In genomic region chr16:491225-491919, GRCh38 we compare ENCODE assay signal across 1 cellular context.
TF ChIP-seq lines count a peak whose summit lies in the region.

No MANE protein-coding gene starts in this region.

TF ChIP-seq in HepG2, 621 proteins besides CTCF, POLR2A, EP300 and RAD21:
- TF ChIP-seq ISL2 (CRISPR knock-in tag; IDR thresholded peaks at IDR 0.05) (no peak), AGO2 (optimal IDR thresholded peaks at IDR 0.05; ENCODE audit: low read depth, low read length) (peak; percentile 28)
